ENCODE assay signal across 15 cellular contexts in genomic region chrX:71147496-71148277, GRCh38.
DNase-seq lines count a peak whose midpoint lies in the region; ATAC-seq and TF ChIP-seq lines count a peak whose summit lies in the region.
"Had no signal": no experiment of that assay in that cellular context is flagged by ENCODE, and none has a peak within 500 bp of the region (broad histone marks: within the 10 kb centered on the region; RNA-seq: fewer than 3 reads in every experiment).

No MANE protein-coding gene starts in this region.

- no peak overlapping the region for H3K27ac ChIP-seq in WERI-Rb-1
- H3K27ac ChIP-seq: right atrium auricular region had no signal

- peak; percentile 8 for DNase-seq in ELR (ENCODE audit: low read depth)
- DNase-seq in cerebellar cortex (ENCODE audit: low spot score) = peak; percentile 64
- DNase-seq in WERI-Rb-1 = no peak
- DNase-seq: ACHN; activated CD8-positive, alpha-beta memory T cell treated with anti-CD3 and anti-CD28 coated beads for 24 hours; Calu3; glutamatergic neuron; left cardiac atrium; NCI-H1930; NCI-H748 treated with DMSO at 0.1 percent for 48 hours; SHP77; stimulated activated CD4-positive, alpha-beta T cell treated with anti-CD3 and anti-CD28 coated beads, Interleukin-4, amount 100 ng/mL, for 24 hours; stimulated activated naive CD8-positive, alpha-beta T cell treated with anti-CD3 and anti-CD28 coated beads, Interleukin-15, Interleukin-2, amounts not matched to agents 100 U/mL and 50 U/mL, for 24 hours had no signal

- ATAC-seq in HG03045 (IDR thresholded peaks at IDR 0.05; ENCODE audit: unreplicated experiment) = no peak
- ATAC-seq: left cardiac atrium; stimulated activated naive CD8-positive, alpha-beta T cell treated with anti-CD3 and anti-CD28 coated beads, Interleukin-15, Interleukin-2, amounts not matched to agents 100 U/mL and 50 U/mL, for 24 hours had no signal

- H3K9me3 ChIP-seq in WERI-Rb-1 (ENCODE audit: severe bottlenecking) = no peaks in the 10 kb centered on the region
- H3K9me3 ChIP-seq: right atrium auricular region had no signal

- H3K36me3 ChIP-seq in WERI-Rb-1 = no peaks in the 10 kb centered on the region
- H3K36me3 ChIP-seq: right atrium auricular region had no signal

- no peak overlapping the region for H3K4me3 ChIP-seq in WERI-Rb-1 (ENCODE audit: low read depth, low read length)
- H3K4me3 ChIP-seq: right atrium auricular region had no signal

- no peak for TF ChIP-seq CTCF in WERI-Rb-1 (IDR thresholded peaks at IDR 0.05; ENCODE audit: low read depth, low read length)

- peaks cover 17% of the 10 kb centered on the region for H3K27me3 ChIP-seq in WERI-Rb-1 (ENCODE audit: insufficient read depth, low read depth, severe bottlenecking)
- H3K27me3 ChIP-seq: right atrium auricular region had no signal
